In the genomic region with DNA sequence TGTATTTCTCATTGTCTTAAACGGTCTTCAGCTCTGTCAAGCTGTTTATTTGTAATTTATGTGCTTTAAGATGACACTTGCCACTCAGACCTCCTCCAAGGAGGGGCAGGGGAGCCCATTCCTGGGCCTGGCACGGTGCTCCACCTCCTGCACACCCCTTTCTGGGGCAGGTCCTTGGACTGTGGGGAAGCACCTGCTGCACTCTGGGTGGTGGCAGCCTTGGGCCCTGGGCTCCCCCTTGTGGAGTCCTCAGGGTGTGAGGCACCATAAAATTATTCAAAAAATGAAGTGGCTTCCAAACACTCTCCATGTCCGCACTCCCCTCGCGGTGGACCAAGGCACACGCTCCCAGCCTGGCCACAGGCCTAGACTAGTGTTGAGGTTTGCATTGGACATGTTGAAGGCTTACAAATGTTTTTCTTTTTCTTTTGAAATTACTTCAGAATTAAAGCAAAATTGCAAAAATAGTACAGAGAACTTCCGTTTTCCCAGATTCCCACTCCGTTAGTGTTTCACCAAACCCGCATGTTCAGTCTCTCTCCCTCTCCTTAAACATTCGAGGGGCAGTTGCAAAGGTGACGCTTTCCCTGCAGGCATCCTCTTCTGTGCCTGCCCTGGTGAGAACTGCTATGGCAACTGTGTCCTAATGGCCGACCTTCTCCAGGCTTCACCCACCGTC, we compare ENCODE assay signal across 8 cellular contexts. TPM values are rescaled to one million over a fixed set of nuclear protein-coding genes. Genes with fewer than 3 reads are reported as not detected.
DNase-seq lines count a peak whose midpoint lies in the region; ATAC-seq and TF ChIP-seq lines count a peak whose summit lies in the region.

No MANE protein-coding gene starts in this region.

- H2AFZ ChIP-seq in neuronal stem cell (ENCODE audit: low read length), result no peak overlapping the region

- H3K4ac ChIP-seq in neuronal stem cell (ENCODE audit: low read length), result no peak overlapping the region

- TF ChIP-seq CTCF in GM10266 (IDR thresholded peaks at IDR 0.05; ENCODE audit: control insufficient read depth, insufficient read depth, low read depth, missing control alignments) (peak; percentile 82), WTC11 (IDR thresholded peaks at IDR 0.05) (peak; percentile 32; the same call in 1 of the 2 replicates), MCF 10A (IDR thresholded peaks at IDR 0.05; ENCODE audit: unreplicated experiment) (peak; percentile 74)

- no peak overlapping the region for H3K4me3 ChIP-seq in neuronal stem cell (ENCODE audit: low read length in 2 of 2)

- H4K8ac ChIP-seq in neuronal stem cell (ENCODE audit: low read depth, low read length), result no peak overlapping the region

- peaks cover 16% of the 10 kb centered on the region for H3K79me1 ChIP-seq in neuronal stem cell (ENCODE audit: low read depth, low read length)

- H3K27ac Mint-ChIP-seq in WTC11, result peak overlapping the region; percentile 93
- peak overlapping the region; percentile 72 for H3K27ac Mint-ChIP-seq in MCF 10A (ENCODE audit: low read depth, unreplicated experiment)

- H2BK120ac ChIP-seq in neuronal stem cell (ENCODE audit: low read depth, low read length), result no peak overlapping the region

- no peak overlapping the region for H3K18ac ChIP-seq in neuronal stem cell (ENCODE audit: low read length)

- WGBS in neuronal stem cell (ENCODE audit: extremely low coverage in 2 of 2, insufficient read length in 2 of 2, insufficient replicate concordance in 1 of 2), 2 donors, result no CpG with 5 or more reads among the region's 13 CpGs

- H3K27me3 ChIP-seq in neuronal stem cell (ENCODE audit: control insufficient read depth in 3 of 3, insufficient read depth in 3 of 3, low read depth in 1 of 3, low read length in 3 of 3), result no peaks in the 10 kb centered on the region

- no peak overlapping the region for H3K9ac ChIP-seq in neuronal stem cell (ENCODE audit: low read depth, low read length, poor library complexity)

- H3K36me3 Mint-ChIP-seq in WTC11 (peaks cover 7% of the 10 kb centered on the region; the same call in 1 of the 2 replicates), MCF 10A (ENCODE audit: insufficient read depth, unreplicated experiment) (no peaks in the 10 kb centered on the region)

- intact Hi-C loops in MCF 10A (cut with micrococcal nuclease), result loop anchor here (2.0 to 10.0 kb wide), 3 partner anchors 23 to 167 kb away; a partner anchor contains a TSS

- peaks cover 3 to 8% of the 10 kb centered on the region in 2 donors for H3K9me3 ChIP-seq in neuronal stem cell (replicated peaks in 1 of 2; ENCODE audit: control insufficient read depth in 2 of 2, insufficient read depth in 1 of 2, low read depth in 1 of 2, low read length in 2 of 2)

- no peak overlapping the region for H3K4me2 ChIP-seq in neuronal stem cell (ENCODE audit: insufficient read depth, low read length, poor library complexity, severe bottlenecking)

- no peak overlapping the region for H4K91ac ChIP-seq in neuronal stem cell (ENCODE audit: low read depth, low read length, poor library complexity)

- H3K27ac ChIP-seq in neuronal stem cell (replicated peaks; ENCODE audit: low read length), result no peak overlapping the region

- H3K4me3 Mint-ChIP-seq in WTC11, result no peak overlapping the region
- no peak overlapping the region for H3K4me3 Mint-ChIP-seq in MCF 10A (ENCODE audit: unreplicated experiment)

- H3K23ac ChIP-seq in neuronal stem cell (ENCODE audit: low read depth, low read length, poor library complexity), result no peak overlapping the region

- H3K27me3 Mint-ChIP-seq in WTC11 (ENCODE audit: low read depth) (no peaks in the 10 kb centered on the region), MCF 10A (ENCODE audit: insufficient read depth, unreplicated experiment) (no peaks in the 10 kb centered on the region)

- H3K4me1 ChIP-seq in neuronal stem cell (ENCODE audit: control insufficient read depth in 2 of 2, insufficient read depth in 1 of 2, low read depth in 1 of 2, low read length in 2 of 2), result peaks cover 2 to 5% of the 10 kb centered on the region in 2 donors

- CTCF ChIA-PET in WTC11 (lab: Charles Lee), result interaction anchor here (0.9 to 1.2 kb wide), 3 partner anchors 15 to 60 kb away, joined by 3 to 5 read pairs (median 3); a partner anchor contains a TSS
- CTCF ChIA-PET in MCF 10A (lab: Yijun Ruan, JAX), result interaction anchor here (0.6 to 2.7 kb wide), 19 partner anchors 9 to 255 kb away, joined by 3 to 28 read pairs (median 3); no protein-coding TSS in a partner anchor

- DNase-seq in GM10266 (ENCODE audit: extremely low spot score) (peak; percentile 87), NCI-H1694 treated with DMSO at 0.1 percent for 48 hours (lab: John Stamatoyannopoulos, UW) (peak; percentile 54), WTC11 (ENCODE audit: low spot score) (peak; percentile 37), MCF 10A (ENCODE audit: unreplicated experiment) (peak; percentile 79), left lobe of liver (ENCODE audit: low spot score) (peak; percentile 68), neuronal stem cell (ENCODE audit: low spot score) (no peak)
- DNase-seq in stimulated activated CD8-positive, alpha-beta memory T cell treated with anti-CD3 and anti-CD28 coated beads, Interleukin-12 subunit alpha, Interleukin-12 subunit beta, amount 100 ng/mL, for 1 hour (ENCODE audit: low read depth), result peak; percentile 56

- H3K9me3 Mint-ChIP-seq in WTC11 (0 out of 2 replicates have a peak, but pooled peaks cover 4% of the 10 kb centered on the region), MCF 10A (ENCODE audit: unreplicated experiment) (no peaks in the 10 kb centered on the region)

- no peak overlapping the region for H3K14ac ChIP-seq in neuronal stem cell (ENCODE audit: low read length)

- H2BK5ac ChIP-seq in neuronal stem cell (ENCODE audit: low read length), result no peak overlapping the region

- peaks cover 0 to 16% of the 10 kb centered on the region in 2 donors for H3K36me3 ChIP-seq in neuronal stem cell (replicated peaks in 1 of 2; ENCODE audit: control insufficient read depth in 2 of 2, insufficient read depth in 2 of 2, low read length in 2 of 2)

- H2AK5ac ChIP-seq in neuronal stem cell (ENCODE audit: low read depth, low read length), result no peak overlapping the region

- ATAC-seq in HG02588 (IDR thresholded peaks at IDR 0.05; ENCODE audit: unreplicated experiment) (peak; percentile 69), WTC11 (peak; percentile 76), left lobe of liver (peak; percentile 83)

- POLR2A ChIA-PET in WTC11 (lab: Charles Lee) (no interaction called here), MCF 10A (lab: Yijun Ruan, JAX) (interaction anchor here (0.9 to 1.8 kb wide), 4 partner anchors 16 to 94 kb away, joined by 3 to 8 read pairs (median 4); a partner anchor contains a TSS)

- BruUV-seq in MCF 10A (replicated peaks; lab: Mats Ljungman, UMichigan), result no TSS peak

- H3K4me1 Mint-ChIP-seq in WTC11 (peaks cover 31% of the 10 kb centered on the region), MCF 10A (ENCODE audit: insufficient read depth, unreplicated experiment) (peaks cover 23% of the 10 kb centered on the region)

- no peak overlapping the region for H2BK15ac ChIP-seq in neuronal stem cell (ENCODE audit: low read length)

- no peak overlapping the region for H2BK12ac ChIP-seq in neuronal stem cell (ENCODE audit: low read length)

TF ChIP-seq in WTC11, 78 proteins besides CTCF, POLR2A, EP300 and RAD21 (continues in another document):
- TF ChIP-seq TCF7 (CRISPR knock-in tag; IDR thresholded peaks at IDR 0.05; ENCODE audit: low read depth) (no peak), PRRX2 (CRISPR knock-in tag; IDR thresholded peaks at IDR 0.05) (no peak), GTF2I (CRISPR knock-in tag; conservative IDR thresholded peaks at IDR 0.05) (no peak), ZNF138 (CRISPR knock-in tag; conservative IDR thresholded peaks at IDR 0.05) (no peak), EMX1 (CRISPR knock-in tag; IDR thresholded peaks at IDR 0.05) (no peak)
- TF ChIP-seq, protein P1, sequence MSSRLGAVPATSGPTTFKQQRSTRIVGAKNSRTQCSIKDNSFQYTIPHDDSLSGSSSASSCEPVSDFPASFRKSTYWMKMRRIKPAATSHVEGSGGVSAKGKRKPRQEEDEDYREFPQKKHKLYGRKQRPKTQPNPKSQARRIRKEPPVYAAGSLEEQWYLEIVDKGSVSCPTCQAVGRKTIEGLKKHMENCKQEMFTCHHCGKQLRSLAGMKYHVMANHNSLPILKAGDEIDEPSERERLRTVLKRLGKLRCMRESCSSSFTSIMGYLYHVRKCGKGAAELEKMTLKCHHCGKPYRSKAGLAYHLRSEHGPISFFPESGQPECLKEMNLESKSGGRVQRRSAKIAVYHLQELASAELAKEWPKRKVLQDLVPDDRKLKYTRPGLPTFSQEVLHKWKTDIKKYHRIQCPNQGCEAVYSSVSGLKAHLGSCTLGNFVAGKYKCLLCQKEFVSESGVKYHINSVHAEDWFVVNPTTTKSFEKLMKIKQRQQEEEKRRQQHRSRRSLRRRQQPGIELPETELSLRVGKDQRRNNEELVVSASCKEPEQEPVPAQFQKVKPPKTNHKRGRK (CRISPR knock-in tag; IDR thresholded peaks at IDR 0.05; ENCODE audit: borderline replicate concordance), result no peak
- TF ChIP-seq, protein P2, sequence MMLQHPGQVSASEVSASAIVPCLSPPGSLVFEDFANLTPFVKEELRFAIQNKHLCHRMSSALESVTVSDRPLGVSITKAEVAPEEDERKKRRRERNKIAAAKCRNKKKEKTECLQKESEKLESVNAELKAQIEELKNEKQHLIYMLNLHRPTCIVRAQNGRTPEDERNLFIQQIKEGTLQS (CRISPR knock-in tag; conservative IDR thresholded peaks at IDR 0.05), result no peak
- TF ChIP-seq, protein P3, sequence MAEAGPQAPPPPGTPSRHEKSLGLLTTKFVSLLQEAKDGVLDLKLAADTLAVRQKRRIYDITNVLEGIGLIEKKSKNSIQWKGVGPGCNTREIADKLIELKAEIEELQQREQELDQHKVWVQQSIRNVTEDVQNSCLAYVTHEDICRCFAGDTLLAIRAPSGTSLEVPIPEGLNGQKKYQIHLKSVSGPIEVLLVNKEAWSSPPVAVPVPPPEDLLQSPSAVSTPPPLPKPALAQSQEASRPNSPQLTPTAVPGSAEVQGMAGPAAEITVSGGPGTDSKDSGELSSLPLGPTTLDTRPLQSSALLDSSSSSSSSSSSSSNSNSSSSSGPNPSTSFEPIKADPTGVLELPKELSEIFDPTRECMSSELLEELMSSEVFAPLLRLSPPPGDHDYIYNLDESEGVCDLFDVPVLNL (CRISPR knock-in tag; IDR thresholded peaks at IDR 0.05; ENCODE audit: borderline replicate concordance, low read depth), result no peak
- TF ChIP-seq, protein P4, sequence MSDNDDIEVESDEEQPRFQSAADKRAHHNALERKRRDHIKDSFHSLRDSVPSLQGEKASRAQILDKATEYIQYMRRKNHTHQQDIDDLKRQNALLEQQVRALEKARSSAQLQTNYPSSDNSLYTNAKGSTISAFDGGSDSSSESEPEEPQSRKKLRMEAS (CRISPR knock-in tag; IDR thresholded peaks at IDR 0.05), result no peak

RNA-seq across cellular contexts. Expression of a gene that starts 32.4 kb away (rescaled TPM):
- total RNA-seq in WTC11 (2021) (57.7 to 65.7 TPM (median 62.7 TPM) in 3 replicates), MCF 10A (2022) (85.9 and 104 TPM in 2 replicates), left lobe of liver (16.2 TPM)
- 69.7 TPM for polyA plus RNA-seq in neuronal stem cell (2013, experiment 1 of 2)
- 71.0 TPM for polyA plus RNA-seq in neuronal stem cell (2013, experiment 2 of 2)

Comparison
In these comparisons a context has a peak if more than half of its experiments do, and no peak if none do; other contexts are left out.
1. CTCF ChIP-seq: peak in every context shown above with its lines; median percentile 82 in GM10266; 74 in MCF 10A; 32 in WTC11.